ENCODE assay signal across 2 cellular contexts in the genomic region with DNA sequence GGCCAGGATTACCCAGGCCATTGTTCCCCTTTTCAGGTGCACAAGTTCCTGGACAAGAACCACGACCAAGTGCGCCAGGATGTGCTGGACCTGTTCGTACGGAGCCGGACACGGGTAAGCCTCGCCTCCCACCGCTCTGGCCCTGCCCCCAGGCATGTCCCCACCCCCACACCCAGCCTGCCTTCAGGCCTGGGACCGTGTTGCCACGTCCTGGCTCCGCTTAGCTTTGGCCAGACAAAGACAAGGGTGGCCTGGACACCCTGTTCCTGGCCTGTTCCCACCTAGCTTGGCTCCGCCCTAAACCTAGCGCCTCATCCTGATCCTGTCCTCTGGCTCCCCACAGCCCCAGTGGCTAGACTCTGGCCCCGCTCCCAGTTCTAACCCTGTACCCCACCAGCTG.
TF ChIP-seq lines count a peak whose summit lies in the region.

No MANE protein-coding gene starts in this region.

TF ChIP-seq in WTC11, 78 proteins besides CTCF, POLR2A, EP300 and RAD21:
- TF ChIP-seq, protein P1, sequence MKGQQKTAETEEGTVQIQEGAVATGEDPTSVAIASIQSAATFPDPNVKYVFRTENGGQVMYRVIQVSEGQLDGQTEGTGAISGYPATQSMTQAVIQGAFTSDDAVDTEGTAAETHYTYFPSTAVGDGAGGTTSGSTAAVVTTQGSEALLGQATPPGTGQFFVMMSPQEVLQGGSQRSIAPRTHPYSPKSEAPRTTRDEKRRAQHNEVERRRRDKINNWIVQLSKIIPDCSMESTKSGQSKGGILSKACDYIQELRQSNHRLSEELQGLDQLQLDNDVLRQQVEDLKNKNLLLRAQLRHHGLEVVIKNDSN (CRISPR knock-in tag; IDR thresholded peaks at IDR 0.05) = no peak
- TF ChIP-seq ZNF512 (CRISPR knock-in tag; IDR thresholded peaks at IDR 0.05; ENCODE audit: borderline replicate concordance) = no peak
- TF ChIP-seq, protein P2, sequence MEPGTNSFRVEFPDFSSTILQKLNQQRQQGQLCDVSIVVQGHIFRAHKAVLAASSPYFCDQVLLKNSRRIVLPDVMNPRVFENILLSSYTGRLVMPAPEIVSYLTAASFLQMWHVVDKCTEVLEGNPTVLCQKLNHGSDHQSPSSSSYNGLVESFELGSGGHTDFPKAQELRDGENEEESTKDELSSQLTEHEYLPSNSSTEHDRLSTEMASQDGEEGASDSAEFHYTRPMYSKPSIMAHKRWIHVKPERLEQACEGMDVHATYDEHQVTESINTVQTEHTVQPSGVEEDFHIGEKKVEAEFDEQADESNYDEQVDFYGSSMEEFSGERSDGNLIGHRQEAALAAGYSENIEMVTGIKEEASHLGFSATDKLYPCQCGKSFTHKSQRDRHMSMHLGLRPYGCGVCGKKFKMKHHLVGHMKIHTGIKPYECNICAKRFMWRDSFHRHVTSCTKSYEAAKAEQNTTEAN (CRISPR knock-in tag; IDR thresholded peaks at IDR 0.05) = no peak
- no peak for TF ChIP-seq ZNF232 (CRISPR knock-in tag; IDR thresholded peaks at IDR 0.05)
- no peak for TF ChIP-seq ZNF138 (CRISPR knock-in tag; conservative IDR thresholded peaks at IDR 0.05)
- TF ChIP-seq, protein P3, sequence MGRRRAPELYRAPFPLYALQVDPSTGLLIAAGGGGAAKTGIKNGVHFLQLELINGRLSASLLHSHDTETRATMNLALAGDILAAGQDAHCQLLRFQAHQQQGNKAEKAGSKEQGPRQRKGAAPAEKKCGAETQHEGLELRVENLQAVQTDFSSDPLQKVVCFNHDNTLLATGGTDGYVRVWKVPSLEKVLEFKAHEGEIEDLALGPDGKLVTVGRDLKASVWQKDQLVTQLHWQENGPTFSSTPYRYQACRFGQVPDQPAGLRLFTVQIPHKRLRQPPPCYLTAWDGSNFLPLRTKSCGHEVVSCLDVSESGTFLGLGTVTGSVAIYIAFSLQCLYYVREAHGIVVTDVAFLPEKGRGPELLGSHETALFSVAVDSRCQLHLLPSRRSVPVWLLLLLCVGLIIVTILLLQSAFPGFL (CRISPR knock-in tag; IDR thresholded peaks at IDR 0.05; ENCODE audit: borderline replicate concordance) = no peak
- TF ChIP-seq OVOL2 (CRISPR knock-in tag; IDR thresholded peaks at IDR 0.05; ENCODE audit: borderline replicate concordance) = no peak
- TF ChIP-seq ELF4 (CRISPR knock-in tag; IDR thresholded peaks at IDR 0.05; ENCODE audit: low read depth) = no peak
- TF ChIP-seq, protein P4, sequence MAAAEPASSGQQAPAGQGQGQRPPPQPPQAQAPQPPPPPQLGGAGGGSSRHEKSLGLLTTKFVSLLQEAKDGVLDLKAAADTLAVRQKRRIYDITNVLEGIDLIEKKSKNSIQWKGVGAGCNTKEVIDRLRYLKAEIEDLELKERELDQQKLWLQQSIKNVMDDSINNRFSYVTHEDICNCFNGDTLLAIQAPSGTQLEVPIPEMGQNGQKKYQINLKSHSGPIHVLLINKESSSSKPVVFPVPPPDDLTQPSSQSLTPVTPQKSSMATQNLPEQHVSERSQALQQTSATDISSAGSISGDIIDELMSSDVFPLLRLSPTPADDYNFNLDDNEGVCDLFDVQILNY (CRISPR knock-in tag; IDR thresholded peaks at IDR 0.05) = no peak
- no peak for TF ChIP-seq FOXK1 (CRISPR knock-in tag; IDR thresholded peaks at IDR 0.05)
- TF ChIP-seq FOXP4 (CRISPR knock-in tag; IDR thresholded peaks at IDR 0.05) = no peak
- TF ChIP-seq, protein P5, sequence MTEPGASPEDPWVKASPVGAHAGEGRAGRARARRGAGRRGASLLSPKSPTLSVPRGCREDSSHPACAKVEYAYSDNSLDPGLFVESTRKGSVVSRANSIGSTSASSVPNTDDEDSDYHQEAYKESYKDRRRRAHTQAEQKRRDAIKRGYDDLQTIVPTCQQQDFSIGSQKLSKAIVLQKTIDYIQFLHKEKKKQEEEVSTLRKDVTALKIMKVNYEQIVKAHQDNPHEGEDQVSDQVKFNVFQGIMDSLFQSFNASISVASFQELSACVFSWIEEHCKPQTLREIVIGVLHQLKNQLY (CRISPR knock-in tag; IDR thresholded peaks at IDR 0.05) = no peak

TF ChIP-seq in HepG2, 621 proteins besides CTCF, POLR2A, EP300 and RAD21:
- no peak for TF ChIP-seq ZNF619 (CRISPR knock-in tag; IDR thresholded peaks at IDR 0.05)
- TF ChIP-seq ZMAT3 (CRISPR knock-in tag; conservative IDR thresholded peaks at IDR 0.05) = no peak
